ENCODE assay signal across 1 cellular context in genomic region chr11:69905611-69906452, GRCh38.
TF ChIP-seq lines count a peak whose summit lies in the region.

No MANE protein-coding gene starts in this region.

TF ChIP-seq in K562, 482 proteins besides CTCF, POLR2A, EP300 and RAD21 (continued from another document and continues in another):
- no peak for TF ChIP-seq ZBTB33 (CRISPR knock-in tag; IDR thresholded peaks at IDR 0.05)
- TF ChIP-seq PRDM10 (IDR thresholded peaks at IDR 0.05; ENCODE audit: partially characterized antibody), result no peak
- TF ChIP-seq ZNF134 (CRISPR knock-in tag; conservative IDR thresholded peaks at IDR 0.05), result no peak; the same call in 1 of the 2 replicates
- no peak for TF ChIP-seq HDAC3 (IDR thresholded peaks at IDR 0.05; ENCODE audit: borderline replicate concordance, partially characterized antibody)
- no peak for TF ChIP-seq ARID3B (CRISPR knock-in tag; IDR thresholded peaks at IDR 0.05; ENCODE audit: borderline replicate concordance)
- TF ChIP-seq DACH1 (IDR thresholded peaks at IDR 0.05; ENCODE audit: partially characterized antibody), result no peak
- TF ChIP-seq MCM5 (IDR thresholded peaks at IDR 0.05; ENCODE audit: low read depth), result no peak
- TF ChIP-seq POLR2AphosphoS5 (IDR thresholded peaks at IDR 0.05; ENCODE audit: control insufficient read depth, insufficient read depth, low read depth, low read length), result peak; percentile 90
- no peak for TF ChIP-seq REST (CRISPR knock-in tag; IDR thresholded peaks at IDR 0.05; ENCODE audit: low read depth)
- peak in 1 of 2 experiments; percentile 69; a peak in 2 of 4 replicates for TF ChIP-seq MNT (conservative IDR thresholded peaks at IDR 0.05)
- no peak for TF ChIP-seq TAF9B (IDR thresholded peaks at IDR 0.05; ENCODE audit: partially characterized antibody)
- no peak for TF ChIP-seq KLF6 (CRISPR knock-in tag; IDR thresholded peaks at IDR 0.05; ENCODE audit: borderline replicate concordance)
- no peak for TF ChIP-seq RHOXF2B (CRISPR knock-in tag; conservative IDR thresholded peaks at IDR 0.05)
- no peak for TF ChIP-seq ZNF24 (IDR thresholded peaks at IDR 0.05)
- no peak for TF ChIP-seq DEAF1 (CRISPR knock-in tag; IDR thresholded peaks at IDR 0.05)
- TF ChIP-seq ZNF668 (CRISPR knock-in tag; IDR thresholded peaks at IDR 0.05), result no peak
- no peak for TF ChIP-seq FIP1L1 (IDR thresholded peaks at IDR 0.05; ENCODE audit: low read depth, low read length, poor library complexity, severe bottlenecking)
- no peak for TF ChIP-seq THAP12 (CRISPR knock-in tag; IDR thresholded peaks at IDR 0.05)
- peak in 1 of 3 experiments; percentile 73; a peak in 2 of 6 replicates for TF ChIP-seq ZBTB11 (CRISPR knock-in tag; IDR thresholded peaks at IDR 0.05)
- no peak for TF ChIP-seq ZNF316 (IDR thresholded peaks at IDR 0.05)
- peak; percentile 31; the same call in 1 of the 2 replicates for TF ChIP-seq FOSL1 (tag; conservative IDR thresholded peaks at IDR 0.05)
- TF ChIP-seq AFF4 (CRISPR knock-in tag; IDR thresholded peaks at IDR 0.05), result no peak
- TF ChIP-seq E2F1 (CRISPR knock-in tag; IDR thresholded peaks at IDR 0.05), result peak; percentile 57; the same call in 1 of the 2 replicates
- no peak for TF ChIP-seq ZNF224 (CRISPR knock-in tag; IDR thresholded peaks at IDR 0.05)
- peak; percentile 93 for TF ChIP-seq MTA2 (IDR thresholded peaks at IDR 0.05; ENCODE audit: low read depth)
